In the genomic region with DNA sequence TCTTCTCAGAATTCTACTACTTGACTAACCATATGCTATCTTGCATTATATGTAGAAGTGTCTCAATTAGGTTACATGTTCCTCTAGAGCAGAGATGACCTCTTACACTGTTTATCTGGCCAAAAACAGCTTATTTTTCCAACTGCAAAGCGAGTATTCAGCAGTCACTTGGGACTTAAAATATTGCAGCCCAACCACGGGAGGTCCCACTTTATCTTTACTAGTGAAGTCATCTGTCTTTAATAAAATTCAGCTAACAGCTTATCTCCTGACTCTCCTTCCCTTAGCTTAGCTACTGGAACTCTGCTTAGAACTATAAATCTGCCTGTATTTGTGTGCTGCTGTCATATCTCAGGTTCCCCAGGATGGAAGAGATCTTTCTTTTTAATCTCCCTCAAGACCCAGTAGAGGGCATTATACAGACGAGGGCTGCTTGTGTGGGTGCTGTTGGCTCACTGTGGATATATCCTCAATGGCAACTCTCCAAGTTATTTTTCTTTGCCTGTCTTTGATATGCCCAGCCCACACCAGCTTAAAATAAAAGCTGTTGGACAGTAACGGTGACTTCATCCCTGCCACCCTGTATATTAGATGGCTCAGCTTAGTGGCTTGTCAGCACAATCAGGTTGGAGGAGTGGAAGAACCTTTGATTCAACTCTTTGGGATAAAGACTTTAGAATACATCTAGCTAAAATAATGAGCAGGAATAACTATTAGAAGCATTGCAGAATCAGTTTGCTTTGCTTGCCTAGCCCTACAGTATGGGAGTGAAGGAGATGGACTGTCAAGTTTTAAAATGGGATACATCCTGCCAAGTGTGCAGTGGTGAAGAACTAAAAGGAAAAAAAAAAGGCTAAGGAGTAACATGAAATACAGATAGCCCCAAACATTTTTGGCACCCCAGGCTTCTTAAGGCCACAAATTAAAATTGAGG, we compare ENCODE assay signal across 8 cellular contexts. TPM values are rescaled to one million over a fixed set of nuclear protein-coding genes. Genes with fewer than 3 reads are reported as not detected.
DNase-seq lines count a peak whose midpoint lies in the region; ATAC-seq and TF ChIP-seq lines count a peak whose summit lies in the region.

No MANE protein-coding gene starts in this region.

- no TSS peak for BruUV-seq in PC-9 (replicated peaks; lab: Mats Ljungman, UMichigan)

- no peaks in the 10 kb centered on the region for H3K9me3 Mint-ChIP-seq in mesothelial cell of epicardium

- H3K4me2 ChIP-seq in PC-9 = no peak overlapping the region

- no peak overlapping the region for H3K4me3 ChIP-seq in PC-9

- H3K27ac ChIP-seq in PC-9 (no peak overlapping the region), cingulate gyrus (ENCODE audit: low read depth, low read length) (peak overlapping the region; percentile 69)

- peak; percentile 24 for DNase-seq in SKM-1 (lab: John Stamatoyannopoulos, UW; ENCODE audit: unreplicated experiment)
- DNase-seq in SKM-1 treated with dmso at 0.1 percent for 144 hours (lab: John Stamatoyannopoulos, UW; ENCODE audit: unreplicated experiment) = no peak
- DNase-seq in PC-9 = peak; percentile 30 to 54
- DNase-seq in mesothelial cell of epicardium (ENCODE audit: low spot score in 2 of 2, unreplicated experiment in 2 of 2) = no peak
- DNase-seq in activated CD8-positive, alpha-beta memory T cell treated with anti-CD3 and anti-CD28 coated beads, Interleukin-2, amount 50 U/mL, for 4 hours = no peak

- ATAC-seq in HG03520 (IDR thresholded peaks at IDR 0.05; ENCODE audit: unreplicated experiment) (no peak), HG03097 (IDR thresholded peaks at IDR 0.05; ENCODE audit: low FRiP score, unreplicated experiment) (no peak)

- peaks cover 64% of the 10 kb centered on the region for H3K36me3 ChIP-seq in PC-9 (ENCODE audit: low read depth)

- peaks cover 70% of the 10 kb centered on the region for H3F3A ChIP-seq in PC-9 (ENCODE audit: insufficient read depth, low read depth)

- CTCF ChIA-PET in PC-9 (lab: Charles Lee) = no interaction called here

- no peaks in the 10 kb centered on the region for H3K9me2 ChIP-seq in PC-9 (ENCODE audit: insufficient read depth)

- peaks cover 46% of the 10 kb centered on the region for H3K4me1 ChIP-seq in PC-9 (replicated peaks; ENCODE audit: insufficient read depth)

- H4K20me1 ChIP-seq in PC-9 (ENCODE audit: insufficient read depth) = no peaks in the 10 kb centered on the region

- H3K79me2 ChIP-seq in PC-9 (ENCODE audit: low read depth) = peaks cover 46% of the 10 kb centered on the region

- POLR2A ChIA-PET in PC-9 (lab: Charles Lee; ENCODE audit: unreplicated experiment) = interaction anchor here (0.6 to 1.4 kb wide), 3 partner anchors 10 to 77 kb away, joined by 3 to 26 read pairs (median 6); a partner anchor contains a TSS

- H3K27ac Mint-ChIP-seq in mesothelial cell of epicardium = peak overlapping the region; percentile 65

- H3K27me3 Mint-ChIP-seq in mesothelial cell of epicardium (ENCODE audit: low read depth) = no peaks in the 10 kb centered on the region

- H3K4me3 Mint-ChIP-seq in mesothelial cell of epicardium = no peak overlapping the region

- peaks cover 43% of the 10 kb centered on the region for H3K36me3 Mint-ChIP-seq in mesothelial cell of epicardium

- TF ChIP-seq CTCF in PC-9 (conservative IDR thresholded peaks at IDR 0.05) (no peak; the same call in 1 of the 2 replicates), mesothelial cell of epicardium (IDR thresholded peaks at IDR 0.05; ENCODE audit: unreplicated experiment) (no peak)

- intact Hi-C loops in PC-9 (cut with micrococcal nuclease; ENCODE audit: unreplicated experiment) = loop anchor here (5.0 to 10.0 kb wide), 3 partner anchors 192 to 355 kb away; a partner anchor contains a TSS

- peaks cover 27% of the 10 kb centered on the region for H3K4me1 Mint-ChIP-seq in mesothelial cell of epicardium

- H2AFZ ChIP-seq in PC-9 = no peak overlapping the region

- H3K27me3 ChIP-seq in PC-9 (ENCODE audit: insufficient read depth, low read depth) = no peaks in the 10 kb centered on the region

- H3K9me3 ChIP-seq in PC-9 (ENCODE audit: insufficient read depth, low read depth) = no peaks in the 10 kb centered on the region

RNA-seq across cellular contexts. Expression of a gene that starts 9.6 kb away (rescaled TPM):
- 229 and 263 TPM in 2 replicates for total RNA-seq in PC-9 (2021)
- 115 to 117 TPM (median 117 TPM) in 3 replicates for total RNA-seq in mesothelial cell of epicardium

RNA-seq across cellular contexts. Expression of a gene that starts 40.4 kb away (rescaled TPM):
- total RNA-seq in PC-9 (2021) (145 and 178 TPM in 2 replicates), mesothelial cell of epicardium (257 to 268 TPM (median 262 TPM) in 3 replicates)

Comparison
In these comparisons a context has a peak if more than half of its experiments do, and no peak if none do; other contexts are left out.
1. DNase-seq: peak in SKM-1 (single experiment) and PC-9 (2 of 2); none in SKM-1 treated with dmso at 0.1 percent for 144 hours (single experiment), mesothelial cell of epicardium (0 of 2) and activated CD8-positive, alpha-beta memory T cell treated with anti-CD3 and anti-CD28 coated beads, Interleukin-2, amount 50 U/mL, for 4 hours (single experiment).